ENCODE assay signal across 23 cellular contexts in genomic region chr19:44149776-44150175, GRCh38. TPM values are rescaled to one million over a fixed set of nuclear protein-coding genes. Genes with fewer than 3 reads are reported as not detected.
DNase-seq lines count a peak whose midpoint lies in the region; ATAC-seq and TF ChIP-seq lines count a peak whose summit lies in the region.
"Had no signal": no experiment of that assay in that cellular context is flagged by ENCODE, and none has a peak within 500 bp of the region (broad histone marks: within the 10 kb centered on the region; RNA-seq: fewer than 3 reads in every experiment).

No MANE protein-coding gene starts in this region.

- in situ Hi-C loops in Panc1 (cut with HindIII; ENCODE audit: low pct_unique_long_range_greater_than_20kb, low sequenced_read_pairs): no loop called here

- H3K4me1 Mint-ChIP-seq in CD8-positive, alpha-beta T cell (ENCODE audit: low read depth): no peaks in the 10 kb centered on the region
- H3K4me1 Mint-ChIP-seq: CD14-positive monocyte had no signal

- H3K9me3 Mint-ChIP-seq in CD8-positive, alpha-beta T cell: peaks cover 30% of the 10 kb centered on the region

- CTCF ChIA-PET in Panc1 (lab: Charles Lee): no interaction called here
- CTCF ChIA-PET in CD8-positive, alpha-beta T cell (lab: Charles Lee): no interaction called here

- POLR2A ChIA-PET in Panc1 (lab: Charles Lee): no interaction called here
- POLR2A ChIA-PET in CD8-positive, alpha-beta T cell (lab: Charles Lee): no interaction called here

- no peak overlapping the region for H3K9ac ChIP-seq in liver (ENCODE audit: low read depth in 1 of 2, low read length in 2 of 2)
- H3K9ac ChIP-seq: BLaER1 treated with 17β-estradiol and CSF1 and Interleukin-3, amounts not matched to agents 10 nM and 100 nM had no signal

- H3K27me3 ChIP-seq in right atrium auricular region (no peaks in the 10 kb centered on the region), Panc1 (ENCODE audit: control insufficient read depth, insufficient read depth, low read length) (no peaks in the 10 kb centered on the region), heart right ventricle (no peaks in the 10 kb centered on the region), liver (ENCODE audit: control insufficient read depth in 4 of 4, insufficient read depth in 4 of 4, low read length in 3 of 4) (no peaks in the 10 kb centered on the region)
- no peaks in the 10 kb centered on the region for H3K27me3 ChIP-seq in CD8-positive, alpha-beta T cell (ENCODE audit: insufficient read depth, low read length)
- H3K27me3 ChIP-seq: BE2C; BLaER1 treated with 17β-estradiol and CSF1 and Interleukin-3, amounts not matched to agents 10 nM and 100 nM had no signal

- BruUV-seq in Panc1 (replicated peaks; lab: Mats Ljungman, UMichigan): TSS peak; percentile 65

- no peaks in the 10 kb centered on the region for H3K4me1 ChIP-seq in right atrium auricular region
- H3K4me1 ChIP-seq in Panc1 (ENCODE audit: control insufficient read depth, insufficient read depth, low read length): no peaks in the 10 kb centered on the region
- H3K4me1 ChIP-seq in heart right ventricle: peaks cover 0 to 24% (median 0%) of the 10 kb centered on the region in 9 donors
- no peaks in the 10 kb centered on the region for H3K4me1 ChIP-seq in liver (ENCODE audit: control insufficient read depth in 4 of 4, insufficient read depth in 4 of 4, low read length in 3 of 4)
- no peaks in the 10 kb centered on the region for H3K4me1 ChIP-seq in CD8-positive, alpha-beta T cell (ENCODE audit: insufficient read depth, low read length)
- H3K4me1 ChIP-seq: A549; BE2C; BLaER1 treated with 17β-estradiol and CSF1 and Interleukin-3, amounts not matched to agents 10 nM and 100 nM; HAP-1 had no signal

- no peak overlapping the region for H3K27ac Mint-ChIP-seq in CD8-positive, alpha-beta T cell
- H3K27ac Mint-ChIP-seq: CD14-positive monocyte; CD4-positive, alpha-beta T cell; HFFc6 had no signal

- no peak overlapping the region for H3K4me3 Mint-ChIP-seq in CD8-positive, alpha-beta T cell
- H3K4me3 Mint-ChIP-seq: CD14-positive monocyte; CD4-positive, alpha-beta T cell; HFFc6 had no signal

- no peak for TF ChIP-seq CTCF in right atrium auricular region (IDR thresholded peaks at IDR 0.05)
- no peak for TF ChIP-seq CTCF in Panc1 (IDR thresholded peaks at IDR 0.05)
- TF ChIP-seq CTCF in heart right ventricle (IDR thresholded peaks at IDR 0.05): no peak
- no peak for TF ChIP-seq CTCF in liver (IDR thresholded peaks at IDR 0.05; ENCODE audit: low read depth, low read length, missing input control)
- TF ChIP-seq CTCF in CD8-positive, alpha-beta T cell (IDR thresholded peaks at IDR 0.05): no peak

- H3K36me3 ChIP-seq in right atrium auricular region (peaks cover 98% of the 10 kb centered on the region), Panc1 (ENCODE audit: control insufficient read depth, insufficient read depth, low read length) (peaks cover 2% of the 10 kb centered on the region; the same call in 1 of the 2 replicates), heart right ventricle (peaks cover 0 to 100% (median 91%) of the 10 kb centered on the region in 9 donors), liver (ENCODE audit: control insufficient read depth in 4 of 4, insufficient read depth in 3 of 4, low read depth in 1 of 4, low read length in 3 of 4) (peaks cover 22 to 90% (median 83%) of the 10 kb centered on the region in 4 donors)
- peaks cover 32% of the 10 kb centered on the region for H3K36me3 ChIP-seq in CD8-positive, alpha-beta T cell (ENCODE audit: insufficient read depth, low read length)

- DNase-seq in Right ventricle myocardium superior (no peak), right atrium auricular region (ENCODE audit: low spot score) (no peak), Panc1 (ENCODE audit: low read depth, low spot score) (no peak), heart right ventricle (no peak), NCI-H1417 treated with DMSO at 0.1 percent for 48 hours (lab: John Stamatoyannopoulos, UW) (no peak)
- DNase-seq in CD8-positive, alpha-beta T cell: no peak
- DNase-seq: 8988T; ACHN; AML-193; BE2C; Calu3; CD4-positive, alpha-beta T cell; COR-L47; DMS53; DMS79 treated with DMSO at 0.1 percent for 48 hours; GF-D8; GOT3; HFFc6 had no signal

- WGBS in heart right ventricle, 2 donors: 80 to 82% methylated on average over 4 of the region's 4 CpGs
- 96% methylated on average over 4 of the region's 4 CpGs for WGBS in liver

- H3K36me3 Mint-ChIP-seq in CD8-positive, alpha-beta T cell: peaks cover 95% of the 10 kb centered on the region

- no peak for TF ChIP-seq RAD21 in liver (IDR thresholded peaks at IDR 0.05)

- peaks cover 0 to 19% of the 10 kb centered on the region in 2 donors for H3K9me3 ChIP-seq in right atrium auricular region
- H3K9me3 ChIP-seq in Panc1 (ENCODE audit: control insufficient read depth, insufficient read depth, low read depth, low read length): peaks cover 8% of the 10 kb centered on the region; the same call in 1 of the 2 replicates
- H3K9me3 ChIP-seq in heart right ventricle: peaks cover 0 to 37% (median 16%) of the 10 kb centered on the region in 11 donors
- H3K9me3 ChIP-seq in liver (ENCODE audit: control insufficient read depth in 4 of 4, low read length in 3 of 4): peaks cover 11 to 47% (median 40%) of the 10 kb centered on the region in 4 donors
- H3K9me3 ChIP-seq in CD8-positive, alpha-beta T cell (ENCODE audit: low read length): peaks cover 5% of the 10 kb centered on the region
- H3K9me3 ChIP-seq: BE2C, HAP-1 had no signal

- H3K27me3 Mint-ChIP-seq in CD8-positive, alpha-beta T cell (ENCODE audit: low read depth): no peaks in the 10 kb centered on the region
- H3K27me3 Mint-ChIP-seq: CD4-positive, alpha-beta T cell had no signal

- H3K27ac ChIP-seq in right atrium auricular region (no peak overlapping the region), Panc1 (ENCODE audit: low read length) (no peak overlapping the region), heart right ventricle (peak overlapping the region in 4 of 10 donors; percentile 33 to 53 (median 46)), liver (ENCODE audit: low read depth in 1 of 2, low read length in 2 of 2) (no peak overlapping the region)
- no peak overlapping the region for H3K27ac ChIP-seq in CD8-positive, alpha-beta T cell (ENCODE audit: low read depth, low read length)
- H3K27ac ChIP-seq: A549; BLaER1 treated with 17β-estradiol and CSF1 and Interleukin-3, amounts not matched to agents 10 nM and 100 nM had no signal

- ATAC-seq in Right ventricle myocardium superior (ENCODE audit: poor library complexity) (peak; percentile 74), Panc1 (no peak), heart right ventricle (peak in 5 of 8 donors; percentile 35 to 57 (median 52))
- ATAC-seq in CD8-positive, alpha-beta T cell: no peak
- ATAC-seq: A549 had no signal

- intact Hi-C loops in Right ventricle myocardium superior (cut with DNase I): no loop called here
- intact Hi-C loops in Panc1 (cut with micrococcal nuclease; ENCODE audit: unreplicated experiment): no loop called here
- intact Hi-C loops in heart right ventricle (cut with DNase I): no loop called here
- intact Hi-C loops in CD8-positive, alpha-beta T cell (cut with DNase I, micrococcal nuclease): no loop called here

- H3K4me3 ChIP-seq in right atrium auricular region: no peak overlapping the region
- H3K4me3 ChIP-seq in Panc1 (ENCODE audit: low read depth in 2 of 2, low read length in 2 of 2): no peak overlapping the region
- H3K4me3 ChIP-seq in heart right ventricle: no peak overlapping the region
- peak overlapping the region in 2 of 3 donors; percentile 35 to 53 for H3K4me3 ChIP-seq in liver (ENCODE audit: low read depth in 1 of 3, low read length in 3 of 3)
- H3K4me3 ChIP-seq in CD8-positive, alpha-beta T cell (ENCODE audit: low read depth, low read length): no peak overlapping the region
- H3K4me3 ChIP-seq: A549; BLaER1 treated with 17β-estradiol and CSF1 and Interleukin-3, amounts not matched to agents 10 nM and 100 nM; HAP-1 had no signal

TF ChIP-seq in liver, 16 proteins besides CTCF, POLR2A, EP300 and RAD21:
- TF ChIP-seq HNF4G (IDR thresholded peaks at IDR 0.05): no peak

RNA-seq across cellular contexts. Expression of gene ZNF234, which starts 8.4 kb away (rescaled TPM):
- total RNA-seq in Right ventricle myocardium superior (8.1 TPM), right atrium auricular region (1 to 10 TPM; 6.0 TPM), Panc1 (2021; ENCODE audit: unreplicated experiment) (6.4 TPM), heart right ventricle (10 to 100 TPM in 3 of 10 donors, 1 to 10 TPM in 7; 8.0 to 13.4 (median 9.0) TPM), liver (1 to 10 TPM; 4.4 to 5.2 TPM)
- 3.0 TPM for polyA plus RNA-seq in Panc1 (2012; ENCODE audit: insufficient read length)
- polyA plus RNA-seq in heart right ventricle (1 to 10 TPM; 2.2 to 6.4 TPM), liver (1 to 10 TPM; 1.1 to 2.0 TPM)
- 1 to 10 TPM; 2.2 to 2.4 TPM for total RNA-seq in CD8-positive, alpha-beta T cell

RNA-seq across cellular contexts. Expression of gene ZNF226, which starts 15.1 kb away (rescaled TPM):
- total RNA-seq in Right ventricle myocardium superior (14.9 TPM), right atrium auricular region (10 to 100 TPM; 11.5 to 17.1 TPM), Panc1 (2021; ENCODE audit: unreplicated experiment) (21.7 TPM), heart right ventricle (10 to 100 TPM; 17.0 to 30.6 (median 22.6) TPM), liver (1 to 10 TPM; 6.4 to 8.5 TPM)
- polyA plus RNA-seq in Panc1 (2012; ENCODE audit: insufficient read length): 12.8 TPM
- polyA plus RNA-seq in heart right ventricle (10 to 100 TPM; 14.6 to 15.8 TPM), liver (10 to 100 TPM in 1 of 2 donors, 1 to 10 TPM in 1; 8.4 to 10.6 TPM)
- total RNA-seq in CD8-positive, alpha-beta T cell: 10 to 100 TPM in 1 of 2 experiments, 1 to 10 TPM in 1; 9.1 to 10.8 TPM

RNA-seq across cellular contexts. Expression of gene ZNF225, which starts 36.6 kb away (rescaled TPM):
- total RNA-seq in Right ventricle myocardium superior: 3.0 TPM
- total RNA-seq in right atrium auricular region: 1 to 10 TPM; 2.2 to 2.8 TPM
- 3.5 TPM for total RNA-seq in Panc1 (2021; ENCODE audit: unreplicated experiment)
- polyA plus RNA-seq in Panc1 (2012; ENCODE audit: insufficient read length): 1.7 TPM
- 1 to 10 TPM; 2.3 to 5.0 (median 3.2) TPM for total RNA-seq in heart right ventricle
- polyA plus RNA-seq in heart right ventricle: 1 to 10 TPM; 1.2 to 2.0 TPM
- 1 to 10 TPM; 2.3 to 4.5 TPM for total RNA-seq in liver
- 1 to 10 TPM in 1 of 2 donors, under 1 TPM in 1; 0.88 to 1.1 TPM for polyA plus RNA-seq in liver
- 1 to 10 TPM; 1.3 to 1.6 TPM for total RNA-seq in CD8-positive, alpha-beta T cell

RNA-seq across cellular contexts. Expression of gene ZNF224, which starts 55.6 kb away (rescaled TPM):
- 9.9 TPM for total RNA-seq in Right ventricle myocardium superior
- total RNA-seq in right atrium auricular region: 10 to 100 TPM in 1 of 2 donors, 1 to 10 TPM in 1; 7.8 to 19.0 TPM
- 13.4 TPM for total RNA-seq in Panc1 (2021; ENCODE audit: unreplicated experiment)
- 10.1 TPM for polyA plus RNA-seq in Panc1 (2012; ENCODE audit: insufficient read length)
- total RNA-seq in heart right ventricle: 10 to 100 TPM in 8 of 10 donors, 1 to 10 TPM in 2; 8.1 to 16.0 (median 13.3) TPM
- 10 to 100 TPM in 1 of 2 donors, 1 to 10 TPM in 1; 5.1 to 27.8 TPM for polyA plus RNA-seq in heart right ventricle
- 10 to 100 TPM; 19.8 to 20.7 TPM for total RNA-seq in liver
- 1 to 10 TPM; 4.5 to 9.9 TPM for polyA plus RNA-seq in liver
- 10 to 100 TPM; 18.2 to 22.5 TPM for total RNA-seq in CD8-positive, alpha-beta T cell

Comparison
In these comparisons a context has a peak if more than half of its experiments do, and no peak if none do; other contexts are left out.
1. ATAC-seq: peak in Right ventricle myocardium superior (single experiment) and heart right ventricle (5 of 8); none in Panc1 (single experiment) and CD8-positive, alpha-beta T cell (single experiment).
2. H3K4me3 ChIP-seq: peak in liver (2 of 3); none in right atrium auricular region (0 of 2), Panc1 (0 of 2), heart right ventricle (0 of 10) and CD8-positive, alpha-beta T cell (single experiment).